Comparison of ENCODE assay signal across 8 cellular contexts in genomic region chr14:65281991-65282908, GRCh38.
DNase-seq lines count a peak whose midpoint lies in the region; ATAC-seq, FAIRE-seq and TF ChIP-seq lines count a peak whose summit lies in the region.

No MANE protein-coding gene starts in this region.

- H3K14ac ChIP-seq in H1 (ENCODE audit: insufficient read length) = no peak overlapping the region

- no peaks in the 10 kb centered on the region for H3K23me2 ChIP-seq in H1 (ENCODE audit: low read depth, low read length)

- H3K79me2 ChIP-seq in PC-3 (ENCODE audit: low read length) (no peaks in the 10 kb centered on the region), H1 (ENCODE audit: control insufficient read depth in 1 of 2, insufficient read depth in 2 of 2, low read length in 2 of 2) (no peaks in the 10 kb centered on the region)

- H3F3A ChIP-seq in PC-3 (ENCODE audit: low read length, unreplicated experiment) = no peaks in the 10 kb centered on the region

- FAIRE-seq in GM12891 (lab: Jason Lieb, UNC) (no peak), H1 (lab: Jason Lieb, UNC) (peak; percentile 94)

- no peak overlapping the region for H2AK5ac ChIP-seq in H1 (ENCODE audit: low read depth, low read length)

- peak overlapping the region; percentile 62 to 86 (median 82) for H3K4me3 Mint-ChIP-seq in naive thymus-derived CD4-positive, alpha-beta T cell

- no peak overlapping the region for H3K4me2 ChIP-seq in PC-3 (ENCODE audit: low read length)
- peak overlapping the region; percentile 46 to 55 for H3K4me2 ChIP-seq in H1 (ENCODE audit: insufficient read depth in 1 of 2, low read depth in 2 of 2, low read length in 2 of 2)

- H2BK15ac ChIP-seq in H1 (ENCODE audit: low read length) = no peak overlapping the region

- H4K5ac ChIP-seq in H1 (ENCODE audit: insufficient read length, low read depth, low read length) = peak overlapping the region; percentile 69

- H3K9me3 Mint-ChIP-seq in naive thymus-derived CD4-positive, alpha-beta T cell = no peaks in the 10 kb centered on the region

- H3K18ac ChIP-seq in H1 (ENCODE audit: extremely low read depth, low read length) = peak overlapping the region; percentile 6; the same call in 1 of the 2 replicates

- TF ChIP-seq CTCF in PC-3 (conservative IDR thresholded peaks at IDR 0.05; ENCODE audit: low read depth, low read length) (no peak), H1 (IDR thresholded peaks at IDR 0.05; ENCODE audit: control extremely low read depth in 1 of 3, insufficient read depth in 1 of 3, low read depth in 1 of 3, low read length in 3 of 3) (no peak), ascending aorta (IDR thresholded peaks at IDR 0.05) (no peak)

- POLR2A ChIA-PET in PC-3 (lab: Charles Lee; ENCODE audit: unreplicated experiment) (no interaction called here), H1 (lab: Charles Lee; ENCODE audit: partially characterized antibody) (interaction anchor here (0.8 to 1.1 kb wide), 2 partner anchors 129 to 379 kb away, joined by 3 read pairs; no protein-coding TSS in a partner anchor)
- POLR2A ChIA-PET in naive thymus-derived CD4-positive, alpha-beta T cell (lab: Charles Lee) = interaction anchor here (0.6 to 1.3 kb wide), 4 partner anchors 19 to 311 kb away, joined by 3 read pairs; no protein-coding TSS in a partner anchor

- no TSS peak for BruUV-seq in PC-3 (replicated peaks; lab: Mats Ljungman, UMichigan)

- TF ChIP-seq RAD21 in H1 (IDR thresholded peaks at IDR 0.05 in 1 of 2, conservative IDR thresholded peaks at IDR 0.05 in 1 of 2; ENCODE audit: low read depth in 2 of 2, low read length in 2 of 2) = peak in 1 of 2 experiments; percentile 20; a peak in 2 of 4 replicates

- no peaks in the 10 kb centered on the region for H3K79me1 ChIP-seq in H1 (ENCODE audit: low read depth, low read length)

- peak overlapping the region; percentile 4 for H2BK120ac ChIP-seq in H1 (replicated peaks; ENCODE audit: low read depth, low read length)

- no peaks in the 10 kb centered on the region for H3K36me3 Mint-ChIP-seq in naive thymus-derived CD4-positive, alpha-beta T cell

- no peaks in the 10 kb centered on the region for H3K36me3 ChIP-seq in PC-3 (ENCODE audit: low read depth, low read length)
- H3K36me3 ChIP-seq in H1 (ENCODE audit: control insufficient read depth in 2 of 4, insufficient read depth in 4 of 4, low read length in 3 of 4) = no peaks in the 10 kb centered on the region
- no peaks in the 10 kb centered on the region for H3K36me3 ChIP-seq in naive thymus-derived CD4-positive, alpha-beta T cell (ENCODE audit: control insufficient read depth in 2 of 3, insufficient read depth in 3 of 3, low read length in 3 of 3)
- H3K36me3 ChIP-seq in ascending aorta = no peaks in the 10 kb centered on the region

- 38% methylated on average over 12 of the region's 12 CpGs; no CpG with 5 or more reads in 1 of the 2 experiments for WGBS in H1 (ENCODE audit: extremely low coverage in 1 of 2, insufficient coverage in 1 of 2, insufficient read length in 1 of 2, insufficient replicate concordance in 2 of 2, low coverage in 1 of 2, low lambda C conversion rate in 2 of 2, missing lambda C conversion rate in 1 of 2), 2 experiments

- H4K8ac ChIP-seq in H1 (ENCODE audit: extremely low read depth, insufficient read depth, low read length) = no peak overlapping the region

- peak overlapping the region; percentile 77 for H2BK20ac ChIP-seq in H1 (ENCODE audit: low read length)

- H3K27me3 ChIP-seq in PC-3 (ENCODE audit: low read length) = no peaks in the 10 kb centered on the region
- no peaks in the 10 kb centered on the region for H3K27me3 ChIP-seq in H1 (replicated peaks in 1 of 4; ENCODE audit: control insufficient read depth in 3 of 4, extremely low read depth in 1 of 4, insufficient read depth in 3 of 4, low read length in 3 of 4)
- H3K27me3 ChIP-seq in naive thymus-derived CD4-positive, alpha-beta T cell (ENCODE audit: control insufficient read depth in 2 of 2, insufficient read depth in 2 of 2, low read length in 2 of 2) = no peaks in the 10 kb centered on the region
- H3K27me3 ChIP-seq in ascending aorta = no peaks in the 10 kb centered on the region

- no peaks in the 10 kb centered on the region for H3K27me3 Mint-ChIP-seq in naive thymus-derived CD4-positive, alpha-beta T cell

- CTCF ChIA-PET in PC-3 (lab: Charles Lee) = no interaction called here
- CTCF ChIA-PET in H1 (lab: Charles Lee; ENCODE audit: partially characterized antibody) = interaction anchor here (0.7 to 1.3 kb wide), 5 partner anchors 10 to 118 kb away, joined by 3 to 5 read pairs (median 3); no protein-coding TSS in a partner anchor
- CTCF ChIA-PET in naive thymus-derived CD4-positive, alpha-beta T cell (lab: Charles Lee) = interaction anchor here (1.0 to 1.2 kb wide), 2 partner anchors 59 to 130 kb away, joined by 4 to 5 read pairs; partner anchors contain the start of gene FUT8

- H3K4ac ChIP-seq in H1 (replicated peaks; ENCODE audit: insufficient read length, low read depth, low read length) = no peak overlapping the region

- H3K23ac ChIP-seq in H1 (ENCODE audit: insufficient read length) = no peak overlapping the region

- intact Hi-C loops in PC-3 (cut with micrococcal nuclease) = loop anchor here (2.0 kb wide), 1 partner anchor 23 kb away; no protein-coding TSS in a partner anchor
- intact Hi-C loops in naive thymus-derived CD4-positive, alpha-beta T cell (cut with micrococcal nuclease) = loop anchor here (2.0 to 10.0 kb wide), 2 partner anchors 117 to 647 kb away; no protein-coding TSS in a partner anchor
- intact Hi-C loops in ascending aorta (cut with DNase I) = no loop called here

- H2AFZ ChIP-seq in PC-3 (ENCODE audit: low read length) = peak overlapping the region; percentile 43
- H2AFZ ChIP-seq in H1 (ENCODE audit: low read length) = peak overlapping the region; percentile 81

- peak overlapping the region; percentile 86; the same call in 1 of the 2 replicates for H2BK5ac ChIP-seq in H1 (ENCODE audit: low read depth, low read length)

- peak overlapping the region; percentile 62; the same call in 1 of the 2 replicates for H2BK12ac ChIP-seq in H1 (ENCODE audit: low read depth, low read length)

- H3K9me3 ChIP-seq in PC-3 (ENCODE audit: low read length) (no peaks in the 10 kb centered on the region), H1 (ENCODE audit: insufficient read depth in 2 of 2, low read depth in 1 of 2, low read length in 1 of 2) (peaks cover 0 to 5% of the 10 kb centered on the region in 2 experiments; a peak in 1 of 4 replicates), ascending aorta (peaks cover 0 to 5% of the 10 kb centered on the region in 2 donors)
- no peaks in the 10 kb centered on the region for H3K9me3 ChIP-seq in naive thymus-derived CD4-positive, alpha-beta T cell (ENCODE audit: control insufficient read depth in 2 of 3, low read length in 3 of 3)

- ATAC-seq in PC-3 (peak; percentile 57), GM19463 (IDR thresholded peaks at IDR 0.05; ENCODE audit: unreplicated experiment) (no peak)
- peak; percentile 52 for ATAC-seq in naive thymus-derived CD4-positive, alpha-beta T cell

- H3K27ac Mint-ChIP-seq in naive thymus-derived CD4-positive, alpha-beta T cell = peak overlapping the region; percentile 81 to 97 (median 87)

- H3K4me3 ChIP-seq in PC-3 (ENCODE audit: low read length) (no peak overlapping the region), H1 (ENCODE audit: extremely low read depth in 1 of 4, insufficient read depth in 2 of 4, low read depth in 3 of 4, low read length in 4 of 4) (peak overlapping the region in 2 of 4 experiments; percentile 23 to 38; a peak in 4 of 8 replicates), ascending aorta (peak overlapping the region in 1 of 2 donors; percentile 44)
- peak overlapping the region; percentile 33 for H3K4me3 ChIP-seq in naive thymus-derived CD4-positive, alpha-beta T cell (ENCODE audit: low read length)

- H3K9ac ChIP-seq in PC-3 (ENCODE audit: low read length) (no peak overlapping the region), H1 (replicated peaks in 1 of 4; ENCODE audit: extremely low read depth in 1 of 4, low read depth in 3 of 4, low read length in 3 of 4) (peak overlapping the region in 1 of 4 experiments; percentile 26; a peak in 3 of 7 replicates)

- H4K20me1 ChIP-seq in PC-3 (ENCODE audit: low read length) (no peaks in the 10 kb centered on the region), H1 (replicated peaks in 1 of 2; ENCODE audit: control insufficient read depth in 1 of 2, insufficient read depth in 2 of 2, low read length in 2 of 2) (no peaks in the 10 kb centered on the region)

- peaks cover 30 to 52% (median 38%) of the 10 kb centered on the region in 7 donors for H3K4me1 Mint-ChIP-seq in naive thymus-derived CD4-positive, alpha-beta T cell

- DNase-seq in GM12891 (ENCODE audit: insufficient read length, low spot score) (peak; percentile 35), PC-3 (no peak), H1 (ENCODE audit: low read depth in 1 of 2, low spot score in 2 of 2) (peak; percentile 63 to 80), KG1 (lab: John Stamatoyannopoulos, UW) (no peak), ascending aorta (ENCODE audit: low spot score in 2 of 2) (no peak)
- peak in 3 of 9 donors; percentile 23 to 28 (median 27) for DNase-seq in naive thymus-derived CD4-positive, alpha-beta T cell
- DNase-seq in stimulated activated CD4-positive, alpha-beta T cell treated with anti-CD3 and anti-CD28 coated beads, Interleukin-15, amount 100 ng/mL, for 24 hours = no peak

- no peak overlapping the region for H3K56ac ChIP-seq in H1 (replicated peaks; ENCODE audit: insufficient read length, low read depth, low read length)

- H3K4me1 ChIP-seq in PC-3 (ENCODE audit: insufficient read depth, low read length) = peaks cover 30% of the 10 kb centered on the region
- peaks cover 5 to 14% (median 10%) of the 10 kb centered on the region in 4 experiments; a peak in 6 of 7 replicates for H3K4me1 ChIP-seq in H1 (replicated peaks in 1 of 4; ENCODE audit: control insufficient read depth in 3 of 4, insufficient read depth in 4 of 4, low read length in 3 of 4)
- H3K4me1 ChIP-seq in naive thymus-derived CD4-positive, alpha-beta T cell (ENCODE audit: control insufficient read depth in 2 of 2, insufficient read depth in 2 of 2, low read length in 2 of 2) = peaks cover 23 to 24% of the 10 kb centered on the region in 2 donors
- no peaks in the 10 kb centered on the region for H3K4me1 ChIP-seq in ascending aorta

- 0 out of 3 replicates have a peak, but pooled peaks of 1 of the 2 experiments have one; percentile 25 for TF ChIP-seq EP300 in H1 (IDR thresholded peaks at IDR 0.05; ENCODE audit: borderline replicate concordance in 1 of 2, low read depth in 2 of 2, low read length in 2 of 2)

- H3K27ac ChIP-seq in PC-3 (ENCODE audit: low read length) (no peak overlapping the region), H1 (ENCODE audit: low read depth, low read length) (peak overlapping the region; percentile 54), ascending aorta (no peak overlapping the region)
- peak overlapping the region; percentile 58 for H3K27ac ChIP-seq in naive thymus-derived CD4-positive, alpha-beta T cell (ENCODE audit: low read depth, low read length)

- H3K9me2 ChIP-seq in PC-3 (replicated peaks; ENCODE audit: low read length) = no peaks in the 10 kb centered on the region

- peak overlapping the region; percentile 31 for H4K91ac ChIP-seq in H1 (replicated peaks; ENCODE audit: insufficient read length, low read length)

- TF ChIP-seq POLR2A in GM12891 (IDR thresholded peaks at IDR 0.05; ENCODE audit: low read depth, low read length) (no peak; the same call in 1 of the 2 replicates), H1 (IDR thresholded peaks at IDR 0.05; ENCODE audit: control extremely low read depth in 1 of 2, low read depth in 2 of 2, low read length in 2 of 2) (no peak; a peak in 1 of 3 replicates)

Comparison
In these comparisons a context has a peak if more than half of its experiments do, and no peak if none do; other contexts are left out.
1. DNase-seq: peak in GM12891 (single experiment) and H1 (2 of 2); none in PC-3 (single experiment), KG1 (single experiment), ascending aorta (0 of 2) and stimulated activated CD4-positive, alpha-beta T cell treated with anti-CD3 and anti-CD28 coated beads, Interleukin-15, amount 100 ng/mL, for 24 hours (single experiment).
2. H3K27ac ChIP-seq: peak in H1 (single experiment) and naive thymus-derived CD4-positive, alpha-beta T cell (single experiment); none in PC-3 (single experiment) and ascending aorta (0 of 2).